ENCODE assay signal across 1 cellular context in genomic region chr12:95877622-95878021, GRCh38.
A peak's percentile ranks its signal among the peaks of the same experiment; 100 is the strongest.
TF ChIP-seq lines count a peak whose summit lies in the region.

No MANE protein-coding gene starts in this region.

TF ChIP-seq in K562, 482 proteins besides CTCF, POLR2A, EP300 and RAD21 (continued from another document):
- TF ChIP-seq PBX2 (CRISPR knock-in tag; IDR thresholded peaks at IDR 0.05; ENCODE audit: low read depth) (no peak), PBX2 (tag; conservative IDR thresholded peaks at IDR 0.05; ENCODE audit: low read depth) (0 out of 2 replicates have a peak, but pooled peaks have one; percentile 8), SMARCE1 (IDR thresholded peaks at IDR 0.05) (0 out of 2 replicates have a peak, but pooled peaks have one; percentile 16), TEAD1 (CRISPR knock-in tag; IDR thresholded peaks at IDR 0.05) (no peak), MAFF (IDR thresholded peaks at IDR 0.05; ENCODE audit: low read length) (peak; percentile 82), ZBTB34 (CRISPR knock-in tag; IDR thresholded peaks at IDR 0.05) (no peak), E2F3 (CRISPR knock-in tag; IDR thresholded peaks at IDR 0.05) (no peak), ZNF311 (CRISPR knock-in tag; IDR thresholded peaks at IDR 0.05) (no peak), PHB2 (IDR thresholded peaks at IDR 0.05; ENCODE audit: low read depth) (no peak), ZNF146 (CRISPR knock-in tag; IDR thresholded peaks at IDR 0.05; ENCODE audit: unreplicated experiment) (no peak), COPS2 (conservative IDR thresholded peaks at IDR 0.05) (no peak), HMG20B (CRISPR knock-in tag; IDR thresholded peaks at IDR 0.05) (no peak), ZSCAN32 (CRISPR knock-in tag; IDR thresholded peaks at IDR 0.05) (no peak), ZSCAN29 (IDR thresholded peaks at IDR 0.05) (peak; percentile 78; the same call in 1 of the 2 replicates), ZNF589 (CRISPR knock-in tag; IDR thresholded peaks at IDR 0.05; ENCODE audit: low read depth) (no peak), BACH1 (tag; IDR thresholded peaks at IDR 0.05) (peak; percentile 95), NBN (IDR thresholded peaks at IDR 0.05; ENCODE audit: low read depth) (no peak), ZBTB17 (CRISPR knock-in tag; IDR thresholded peaks at IDR 0.05) (no peak), DPF2 (IDR thresholded peaks at IDR 0.05) (peak; percentile 64), POLR3A (IDR thresholded peaks at IDR 0.05; ENCODE audit: borderline replicate concordance, extremely low read depth, insufficient read depth, insufficient read length) (no peak), C11orf30 (IDR thresholded peaks at IDR 0.05; ENCODE audit: low read depth) (peak; percentile 94), NR2F6 (CRISPR knock-in tag; IDR thresholded peaks at IDR 0.05) (no peak), ZNF197 (CRISPR knock-in tag; IDR thresholded peaks at IDR 0.05; ENCODE audit: low read depth) (no peak), ZC3H8 (IDR thresholded peaks at IDR 0.05) (no peak), ZNF398 (CRISPR knock-in tag; IDR thresholded peaks at IDR 0.05) (no peak), PTTG1 (tag; IDR thresholded peaks at IDR 0.05; ENCODE audit: low read depth) (no peak), TEAD4 (IDR thresholded peaks at IDR 0.05; ENCODE audit: low read length) (no peak), TEAD4 (CRISPR knock-in tag; IDR thresholded peaks at IDR 0.05; ENCODE audit: borderline replicate concordance) (no peak), MAZ (CRISPR knock-in tag; conservative IDR thresholded peaks at IDR 0.05 in 1 of 2, IDR thresholded peaks at IDR 0.05 in 1 of 2) (no peak), HLTF (IDR thresholded peaks at IDR 0.05) (no peak)
- TF ChIP-seq, protein P1, sequence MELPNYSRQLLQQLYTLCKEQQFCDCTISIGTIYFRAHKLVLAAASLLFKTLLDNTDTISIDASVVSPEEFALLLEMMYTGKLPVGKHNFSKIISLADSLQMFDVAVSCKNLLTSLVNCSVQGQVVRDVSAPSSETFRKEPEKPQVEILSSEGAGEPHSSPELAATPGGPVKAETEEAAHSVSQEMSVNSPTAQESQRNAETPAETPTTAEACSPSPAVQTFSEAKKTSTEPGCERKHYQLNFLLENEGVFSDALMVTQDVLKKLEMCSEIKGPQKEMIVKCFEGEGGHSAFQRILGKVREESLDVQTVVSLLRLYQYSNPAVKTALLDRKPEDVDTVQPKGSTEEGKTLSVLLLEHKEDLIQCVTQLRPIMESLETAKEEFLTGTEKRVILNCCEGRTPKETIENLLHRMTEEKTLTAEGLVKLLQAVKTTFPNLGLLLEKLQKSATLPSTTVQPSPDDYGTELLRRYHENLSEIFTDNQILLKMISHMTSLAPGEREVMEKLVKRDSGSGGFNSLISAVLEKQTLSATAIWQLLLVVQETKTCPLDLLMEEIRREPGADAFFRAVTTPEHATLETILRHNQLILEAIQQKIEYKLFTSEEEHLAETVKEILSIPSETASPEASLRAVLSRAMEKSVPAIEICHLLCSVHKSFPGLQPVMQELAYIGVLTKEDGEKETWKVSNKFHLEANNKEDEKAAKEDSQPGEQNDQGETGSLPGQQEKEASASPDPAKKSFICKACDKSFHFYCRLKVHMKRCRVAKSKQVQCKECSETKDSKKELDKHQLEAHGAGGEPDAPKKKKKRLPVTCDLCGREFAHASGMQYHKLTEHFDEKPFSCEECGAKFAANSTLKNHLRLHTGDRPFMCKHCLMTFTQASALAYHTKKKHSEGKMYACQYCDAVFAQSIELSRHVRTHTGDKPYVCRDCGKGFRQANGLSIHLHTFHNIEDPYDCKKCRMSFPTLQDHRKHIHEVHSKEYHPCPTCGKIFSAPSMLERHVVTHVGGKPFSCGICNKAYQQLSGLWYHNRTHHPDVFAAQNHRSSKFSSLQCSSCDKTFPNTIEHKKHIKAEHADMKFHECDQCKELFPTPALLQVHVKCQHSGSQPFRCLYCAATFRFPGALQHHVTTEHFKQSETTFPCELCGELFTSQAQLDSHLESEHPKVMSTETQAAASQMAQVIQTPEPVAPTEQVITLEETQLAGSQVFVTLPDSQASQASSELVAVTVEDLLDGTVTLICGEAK (IDR thresholded peaks at IDR 0.05), result no peak
- TF ChIP-seq, protein P1 (CRISPR knock-in tag; IDR thresholded peaks at IDR 0.05), result no peak
- TF ChIP-seq, protein P2, sequence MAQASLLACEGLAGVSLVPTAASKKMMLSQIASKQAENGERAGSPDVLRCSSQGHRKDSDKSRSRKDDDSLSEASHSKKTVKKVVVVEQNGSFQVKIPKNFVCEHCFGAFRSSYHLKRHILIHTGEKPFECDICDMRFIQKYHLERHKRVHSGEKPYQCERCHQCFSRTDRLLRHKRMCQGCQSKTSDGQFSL (CRISPR knock-in tag; IDR thresholded peaks at IDR 0.05), result no peak
- TF ChIP-seq, protein P2 (tag; IDR thresholded peaks at IDR 0.05), result no peak
- TF ChIP-seq, protein P3, sequence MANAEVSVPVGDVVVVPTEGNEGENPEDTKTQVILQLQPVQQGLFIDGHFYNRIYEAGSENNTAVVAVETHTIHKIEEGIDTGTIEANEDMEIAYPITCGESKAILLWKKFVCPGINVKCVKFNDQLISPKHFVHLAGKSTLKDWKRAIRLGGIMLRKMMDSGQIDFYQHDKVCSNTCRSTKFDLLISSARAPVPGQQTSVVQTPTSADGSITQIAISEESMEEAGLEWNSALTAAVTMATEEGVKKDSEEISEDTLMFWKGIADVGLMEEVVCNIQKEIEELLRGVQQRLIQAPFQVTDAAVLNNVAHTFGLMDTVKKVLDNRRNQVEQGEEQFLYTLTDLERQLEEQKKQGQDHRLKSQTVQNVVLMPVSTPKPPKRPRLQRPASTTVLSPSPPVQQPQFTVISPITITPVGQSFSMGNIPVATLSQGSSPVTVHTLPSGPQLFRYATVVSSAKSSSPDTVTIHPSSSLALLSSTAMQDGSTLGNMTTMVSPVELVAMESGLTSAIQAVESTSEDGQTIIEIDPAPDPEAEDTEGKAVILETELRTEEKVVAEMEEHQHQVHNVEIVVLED (CRISPR knock-in tag; IDR thresholded peaks at IDR 0.05), result no peak
- TF ChIP-seq, protein P4, sequence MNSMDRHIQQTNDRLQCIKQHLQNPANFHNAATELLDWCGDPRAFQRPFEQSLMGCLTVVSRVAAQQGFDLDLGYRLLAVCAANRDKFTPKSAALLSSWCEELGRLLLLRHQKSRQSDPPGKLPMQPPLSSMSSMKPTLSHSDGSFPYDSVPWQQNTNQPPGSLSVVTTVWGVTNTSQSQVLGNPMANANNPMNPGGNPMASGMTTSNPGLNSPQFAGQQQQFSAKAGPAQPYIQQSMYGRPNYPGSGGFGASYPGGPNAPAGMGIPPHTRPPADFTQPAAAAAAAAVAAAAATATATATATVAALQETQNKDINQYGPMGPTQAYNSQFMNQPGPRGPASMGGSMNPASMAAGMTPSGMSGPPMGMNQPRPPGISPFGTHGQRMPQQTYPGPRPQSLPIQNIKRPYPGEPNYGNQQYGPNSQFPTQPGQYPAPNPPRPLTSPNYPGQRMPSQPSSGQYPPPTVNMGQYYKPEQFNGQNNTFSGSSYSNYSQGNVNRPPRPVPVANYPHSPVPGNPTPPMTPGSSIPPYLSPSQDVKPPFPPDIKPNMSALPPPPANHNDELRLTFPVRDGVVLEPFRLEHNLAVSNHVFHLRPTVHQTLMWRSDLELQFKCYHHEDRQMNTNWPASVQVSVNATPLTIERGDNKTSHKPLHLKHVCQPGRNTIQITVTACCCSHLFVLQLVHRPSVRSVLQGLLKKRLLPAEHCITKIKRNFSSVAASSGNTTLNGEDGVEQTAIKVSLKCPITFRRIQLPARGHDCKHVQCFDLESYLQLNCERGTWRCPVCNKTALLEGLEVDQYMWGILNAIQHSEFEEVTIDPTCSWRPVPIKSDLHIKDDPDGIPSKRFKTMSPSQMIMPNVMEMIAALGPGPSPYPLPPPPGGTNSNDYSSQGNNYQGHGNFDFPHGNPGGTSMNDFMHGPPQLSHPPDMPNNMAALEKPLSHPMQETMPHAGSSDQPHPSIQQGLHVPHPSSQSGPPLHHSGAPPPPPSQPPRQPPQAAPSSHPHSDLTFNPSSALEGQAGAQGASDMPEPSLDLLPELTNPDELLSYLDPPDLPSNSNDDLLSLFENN (IDR thresholded peaks at IDR 0.05; ENCODE audit: low read depth in 2 of 2, low read length in 2 of 2), result no peak
- TF ChIP-seq, protein P5, sequence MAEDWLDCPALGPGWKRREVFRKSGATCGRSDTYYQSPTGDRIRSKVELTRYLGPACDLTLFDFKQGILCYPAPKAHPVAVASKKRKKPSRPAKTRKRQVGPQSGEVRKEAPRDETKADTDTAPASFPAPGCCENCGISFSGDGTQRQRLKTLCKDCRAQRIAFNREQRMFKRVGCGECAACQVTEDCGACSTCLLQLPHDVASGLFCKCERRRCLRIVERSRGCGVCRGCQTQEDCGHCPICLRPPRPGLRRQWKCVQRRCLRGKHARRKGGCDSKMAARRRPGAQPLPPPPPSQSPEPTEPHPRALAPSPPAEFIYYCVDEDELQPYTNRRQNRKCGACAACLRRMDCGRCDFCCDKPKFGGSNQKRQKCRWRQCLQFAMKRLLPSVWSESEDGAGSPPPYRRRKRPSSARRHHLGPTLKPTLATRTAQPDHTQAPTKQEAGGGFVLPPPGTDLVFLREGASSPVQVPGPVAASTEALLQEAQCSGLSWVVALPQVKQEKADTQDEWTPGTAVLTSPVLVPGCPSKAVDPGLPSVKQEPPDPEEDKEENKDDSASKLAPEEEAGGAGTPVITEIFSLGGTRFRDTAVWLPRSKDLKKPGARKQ (CRISPR knock-in tag; IDR thresholded peaks at IDR 0.05), result no peak
